ENCODE assay signal across 1 cellular context in the genomic region with DNA sequence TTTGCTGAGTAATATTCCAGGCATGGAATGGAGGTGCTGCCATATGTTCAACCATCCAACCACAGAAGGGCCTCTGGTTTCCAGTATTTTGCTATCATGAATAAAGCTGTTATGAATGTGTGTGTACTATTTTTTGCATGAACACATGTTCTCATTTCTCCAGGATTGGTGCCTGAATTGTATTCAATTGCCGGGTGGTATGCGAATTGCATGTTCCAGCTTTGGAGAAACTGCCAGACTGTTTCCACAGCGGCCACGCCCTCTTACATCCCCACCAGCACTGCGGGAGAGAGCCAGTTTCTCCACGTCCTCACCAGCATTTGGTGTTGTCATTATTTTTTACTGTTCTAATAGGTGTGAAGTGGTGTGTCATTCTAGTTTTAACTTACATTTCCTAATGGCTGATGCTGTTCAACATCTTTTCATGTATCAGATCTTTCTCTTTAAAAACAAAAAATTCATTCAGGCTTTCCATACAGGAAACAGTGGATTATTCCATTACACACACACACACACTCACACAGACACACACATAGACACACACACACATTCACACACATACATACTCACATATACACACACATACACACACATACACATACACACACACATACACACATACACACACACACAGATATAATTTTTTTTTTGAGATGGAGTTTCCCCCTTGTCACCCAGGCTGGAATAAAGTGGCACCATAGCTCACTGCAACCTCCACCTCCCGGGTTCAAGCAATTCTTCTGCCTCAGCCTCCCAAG.
TF ChIP-seq lines count a peak whose summit lies in the region.

No MANE protein-coding gene starts in this region.

TF ChIP-seq in IMR-90, 13 proteins besides CTCF, POLR2A, EP300 and RAD21:
- TF ChIP-seq USF2 (IDR thresholded peaks at IDR 0.05; ENCODE audit: low read depth, low read length): no peak
- TF ChIP-seq SMC3 (IDR thresholded peaks at IDR 0.05; ENCODE audit: low read depth, low read length): no peak
